In the genomic region with DNA sequence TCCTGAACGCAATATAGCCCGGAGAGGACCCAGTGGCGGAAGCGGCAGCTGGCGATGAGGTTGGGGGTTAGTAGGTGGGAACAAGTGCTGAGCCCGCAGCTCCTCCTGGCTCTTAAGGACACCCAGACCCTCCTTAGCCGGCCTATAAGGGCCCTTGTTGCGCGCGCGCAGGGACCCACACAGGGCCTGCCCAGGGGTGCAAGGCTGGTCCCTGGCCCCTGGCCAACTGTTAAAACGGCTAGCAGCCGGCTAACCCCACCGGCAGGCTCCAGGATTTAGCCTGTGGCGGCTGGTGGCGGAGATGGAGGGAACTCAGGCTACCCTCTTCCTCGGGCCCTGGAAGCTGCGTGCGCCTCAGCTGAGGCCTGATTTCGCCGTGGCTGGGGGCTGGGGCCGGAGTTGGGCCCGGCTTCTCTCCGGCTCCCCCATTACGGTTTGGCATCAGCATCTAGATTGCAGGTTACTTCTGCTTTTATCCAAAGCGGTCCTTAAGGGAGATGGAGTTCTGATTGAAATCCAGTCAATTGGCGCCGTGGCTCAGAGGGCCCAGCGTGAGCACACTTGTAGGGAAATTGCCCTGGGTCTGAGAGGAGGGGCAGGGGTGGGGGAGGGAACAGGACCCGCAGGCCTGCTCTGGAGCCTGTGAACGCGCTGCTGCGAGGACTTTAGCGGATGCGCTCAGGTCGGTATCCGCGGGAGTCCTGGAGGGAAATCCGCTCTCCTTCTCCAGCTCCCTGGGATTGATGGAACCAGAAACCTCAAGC, we compare ENCODE assay signal across 10 cellular contexts. TPM values are rescaled to one million over a fixed set of nuclear protein-coding genes. Genes with fewer than 3 reads are reported as not detected.
DNase-seq lines count a peak whose midpoint lies in the region; ATAC-seq and TF ChIP-seq lines count a peak whose summit lies in the region.
"Had no signal": no experiment of that assay in that cellular context is flagged by ENCODE, and none has a peak within 500 bp of the region (broad histone marks: within the 10 kb centered on the region; RNA-seq: fewer than 3 reads in every experiment).

No MANE protein-coding gene starts in this region.

- intact Hi-C loops in esophagus squamous epithelium (cut with DNase I), result no loop called here

- peaks cover 10 to 19% (median 16%) of the 10 kb centered on the region in 3 donors for H3K4me1 ChIP-seq in esophagus squamous epithelium

- peaks cover 9% of the 10 kb centered on the region for H3K4me1 Mint-ChIP-seq in osteocyte (ENCODE audit: unreplicated experiment)

- H3K27me3 Mint-ChIP-seq in osteocyte (ENCODE audit: unreplicated experiment), result peaks cover 20% of the 10 kb centered on the region

- H3K36me3 Mint-ChIP-seq in osteocyte (ENCODE audit: unreplicated experiment), result no peaks in the 10 kb centered on the region

- H3K9me3 ChIP-seq in esophagus squamous epithelium, result no peaks in the 10 kb centered on the region

- no peak overlapping the region for H3K27ac Mint-ChIP-seq in osteocyte (ENCODE audit: unreplicated experiment)

- peak overlapping the region; percentile 61 for H3K4me3 Mint-ChIP-seq in osteocyte (ENCODE audit: unreplicated experiment)

- H3K4me3 ChIP-seq in GM06990 (replicated peaks; ENCODE audit: low read depth, low read length) (peak overlapping the region; percentile 41), esophagus squamous epithelium (peak overlapping the region in 3 of 4 donors; percentile 26 to 57 (median 31))

- WGBS in esophagus squamous epithelium, 2 donors, result 30 to 67% methylated on average over 2 to 19 of the region's 39 CpGs

- no peak for TF ChIP-seq POLR2A in esophagus squamous epithelium (IDR thresholded peaks at IDR 0.05)

- H3K36me3 ChIP-seq in GM06990 (ENCODE audit: control insufficient read depth, insufficient read depth, low read length), result no peaks in the 10 kb centered on the region
- H3K36me3 ChIP-seq in esophagus squamous epithelium, result no peaks in the 10 kb centered on the region

- H3K9me3 Mint-ChIP-seq in osteocyte (ENCODE audit: unreplicated experiment), result no peaks in the 10 kb centered on the region

- DNase-seq in GM06990 (ENCODE audit: extremely low read depth, insufficient read length) (no peak), NCI-H146 treated with DMSO at 0.1 percent for 48 hours (lab: John Stamatoyannopoulos, UW; ENCODE audit: unreplicated experiment) (peak; percentile 16), esophagus squamous epithelium (lab: John Stamatoyannopoulos, UW) (no peak), osteocyte (ENCODE audit: extremely low spot score, unreplicated experiment) (no peak), SHP77 (lab: John Stamatoyannopoulos, UW) (no peak)
- DNase-seq in stimulated activated naive CD4-positive, alpha-beta T cell (lab: John Stamatoyannopoulos, UW), result no peak
- DNase-seq: aorta, GDM1 had no signal

- H3K27me3 ChIP-seq in GM06990 (replicated peaks; ENCODE audit: control insufficient read depth, insufficient read depth, low read length) (no peaks in the 10 kb centered on the region), esophagus squamous epithelium (peaks cover 0 to 72% (median 6%) of the 10 kb centered on the region in 4 donors)

- no peak for ATAC-seq in GM18873 (IDR thresholded peaks at IDR 0.05; ENCODE audit: low FRiP score, unreplicated experiment)
- no peak for ATAC-seq in GM18517 (IDR thresholded peaks at IDR 0.05; ENCODE audit: unreplicated experiment)

- TF ChIP-seq CTCF in GM06990 (IDR thresholded peaks at IDR 0.05; ENCODE audit: insufficient read depth, low read length, poor library complexity, severe bottlenecking) (no peak), esophagus squamous epithelium (IDR thresholded peaks at IDR 0.05) (no peak), osteocyte (IDR thresholded peaks at IDR 0.05) (no peak)

- no peak overlapping the region for H3K27ac ChIP-seq in esophagus squamous epithelium

RNA-seq across cellular contexts. Expression of a gene that starts 37.0 kb away (rescaled TPM):
- 10 to 100 TPM; 16.4 to 77.8 (median 41.6) TPM for total RNA-seq in esophagus squamous epithelium
- 22.7 and 23.0 TPM in 2 replicates for total RNA-seq in osteocyte
